13 cellular contexts compared by ENCODE assay signal in genomic region chr11:66116576-66117361, GRCh38. TPM values are rescaled to one million over a fixed set of nuclear protein-coding genes. Genes with fewer than 3 reads are reported as not detected.
DNase-seq lines count a peak whose midpoint lies in the region; ATAC-seq and TF ChIP-seq lines count a peak whose summit lies in the region.
"Had no signal": no experiment of that assay in that cellular context is flagged by ENCODE, and none has a peak within 500 bp of the region (broad histone marks: within the 10 kb centered on the region; RNA-seq: fewer than 3 reads in every experiment).

No MANE protein-coding gene starts in this region.

- no peak overlapping the region for H3K27ac ChIP-seq in endodermal cell (ENCODE audit: low read depth, low read length)
- H3K27ac ChIP-seq: uterus had no signal

- no peak overlapping the region for H3K9ac ChIP-seq in endodermal cell (ENCODE audit: extremely low read depth, low read length, poor library complexity, severe bottlenecking)

- peaks cover 98% of the 10 kb centered on the region for H3K4me1 Mint-ChIP-seq in activated T-cell treated with anti-CD3 and anti-CD28 coated beads, Interleukin-2, amount 50 U/mL, for 72 hours (ENCODE audit: low read depth)
- H3K4me1 Mint-ChIP-seq in T-cell (peaks cover 97 to 100% (median 97%) of the 10 kb centered on the region in 3 donors), endodermal cell (peaks cover 62% of the 10 kb centered on the region)
- H3K4me1 Mint-ChIP-seq in stimulated activated naive CD8-positive, alpha-beta T cell treated with anti-CD3 and anti-CD28 coated beads, Interleukin-15, Interleukin-2, amounts not matched to agents 100 ng/mL and 50 ng/mL, for 24 hours (ENCODE audit: low read depth), result peaks cover 97% of the 10 kb centered on the region

- no peak overlapping the region for H3K4me3 ChIP-seq in endodermal cell (ENCODE audit: low read length)
- H3K4me3 ChIP-seq: uterus had no signal

- CTCF ChIA-PET in T-cell (lab: Charles Lee), result interaction anchor here in 1 of 2 donors (0.6 to 2.1 kb wide), 8 partner anchors 9 to 47 kb away, joined by 3 to 9 read pairs (median 4); no protein-coding TSS in a partner anchor

- no peaks in the 10 kb centered on the region for H3K36me3 Mint-ChIP-seq in activated T-cell treated with anti-CD3 and anti-CD28 coated beads, Interleukin-2, amount 50 U/mL, for 72 hours (ENCODE audit: insufficient read depth in 2 of 2)
- H3K36me3 Mint-ChIP-seq in T-cell (peaks cover 7% of the 10 kb centered on the region), endodermal cell (ENCODE audit: low read depth) (no peaks in the 10 kb centered on the region)
- peaks cover 3% of the 10 kb centered on the region for H3K36me3 Mint-ChIP-seq in stimulated activated naive CD8-positive, alpha-beta T cell treated with anti-CD3 and anti-CD28 coated beads, Interleukin-15, Interleukin-2, amounts not matched to agents 100 ng/mL and 50 ng/mL, for 24 hours (ENCODE audit: low read depth)

- peak overlapping the region; percentile 98 for H3K27ac Mint-ChIP-seq in activated T-cell treated with anti-CD3 and anti-CD28 coated beads, Interleukin-2, amount 50 U/mL, for 72 hours
- H3K27ac Mint-ChIP-seq in T-cell, result peak overlapping the region; percentile 89 to 94
- no peak overlapping the region for H3K27ac Mint-ChIP-seq in endodermal cell
- H3K27ac Mint-ChIP-seq in stimulated activated naive CD8-positive, alpha-beta T cell treated with anti-CD3 and anti-CD28 coated beads, Interleukin-15, Interleukin-2, amounts not matched to agents 100 ng/mL and 50 ng/mL, for 24 hours, result peak overlapping the region; percentile 93

- H3K4me1 ChIP-seq in endodermal cell (ENCODE audit: control insufficient read depth, insufficient read depth, low read length), result peaks cover 21% of the 10 kb centered on the region

- H3K36me3 ChIP-seq in endodermal cell (ENCODE audit: control insufficient read depth, insufficient read depth, low read length), result no peaks in the 10 kb centered on the region
- H3K36me3 ChIP-seq: uterus had no signal

- TF ChIP-seq CTCF in endodermal cell (conservative IDR thresholded peaks at IDR 0.05), result no peak

- POLR2A ChIA-PET in T-cell (lab: Charles Lee), result interaction anchor here (0.6 to 1.3 kb wide), 3 partner anchors 36 to 189 kb away, joined by 3 to 12 read pairs (median 3); no protein-coding TSS in a partner anchor

- H3K27me3 ChIP-seq in endodermal cell (ENCODE audit: control insufficient read depth, insufficient read depth, low read length, poor library complexity, severe bottlenecking), result no peaks in the 10 kb centered on the region
- H3K27me3 ChIP-seq: uterus had no signal

- ATAC-seq in activated T-cell treated with anti-CD3 and anti-CD28 coated beads, Interleukin-2, amount 50 U/mL, for 72 hours (replicated peaks in 1 of 2), result peak in 1 of 2 donors; percentile 27
- no peak for ATAC-seq in T-cell (replicated peaks in 1 of 4)
- ATAC-seq in HG02571 (IDR thresholded peaks at IDR 0.05; ENCODE audit: unreplicated experiment), result no peak

- no peak for DNase-seq in activated T-cell treated with anti-CD3 and anti-CD28 coated beads, Interleukin-2, amount 50 U/mL, for 72 hours
- no peak for DNase-seq in activated T-cell treated with anti-CD3 and anti-CD28 coated beads, Interleukin-2, amount 50 U/mL, for 48 hours
- DNase-seq in T-cell, result no peak
- DNase-seq in endodermal cell, result peak; percentile 53
- no peak for DNase-seq in effector CD8-positive, alpha-beta T cell (lab: John Stamatoyannopoulos, UW)
- DNase-seq in hypothalamus (lab: John Stamatoyannopoulos, UW), result no peak
- DNase-seq: activated CD4-positive, alpha-beta T cell treated with anti-CD3 and anti-CD28 coated beads, Interleukin-2, amount 50 U/mL, for 1 hour; dermis blood vessel endothelial cell; posterior cingulate gyrus; SW 1271; uterus had no signal

- H3K4me3 Mint-ChIP-seq in activated T-cell treated with anti-CD3 and anti-CD28 coated beads, Interleukin-2, amount 50 U/mL, for 72 hours, result peak overlapping the region; percentile 76 to 92
- H3K4me3 Mint-ChIP-seq in T-cell (peak overlapping the region; percentile 55 to 74 (median 65)), endodermal cell (no peak overlapping the region)
- peak overlapping the region; percentile 79 for H3K4me3 Mint-ChIP-seq in stimulated activated naive CD8-positive, alpha-beta T cell treated with anti-CD3 and anti-CD28 coated beads, Interleukin-15, Interleukin-2, amounts not matched to agents 100 ng/mL and 50 ng/mL, for 24 hours

- no peaks in the 10 kb centered on the region for H3K27me3 Mint-ChIP-seq in activated T-cell treated with anti-CD3 and anti-CD28 coated beads, Interleukin-2, amount 50 U/mL, for 72 hours (ENCODE audit: low read depth)
- H3K27me3 Mint-ChIP-seq in T-cell (no peaks in the 10 kb centered on the region), endodermal cell (ENCODE audit: insufficient read depth) (no peaks in the 10 kb centered on the region)
- H3K27me3 Mint-ChIP-seq in stimulated activated naive CD8-positive, alpha-beta T cell treated with anti-CD3 and anti-CD28 coated beads, Interleukin-15, Interleukin-2, amounts not matched to agents 100 ng/mL and 50 ng/mL, for 24 hours, result no peaks in the 10 kb centered on the region

- 79 to 80% methylated on average over 4 to 6 of the region's 7 CpGs for WGBS in endodermal cell (ENCODE audit: insufficient coverage in 1 of 2, insufficient read length in 1 of 2), 2 experiments

- no peaks in the 10 kb centered on the region for H3K9me3 Mint-ChIP-seq in activated T-cell treated with anti-CD3 and anti-CD28 coated beads, Interleukin-2, amount 50 U/mL, for 72 hours
- H3K9me3 Mint-ChIP-seq in T-cell (no peaks in the 10 kb centered on the region), endodermal cell (no peaks in the 10 kb centered on the region)
- no peaks in the 10 kb centered on the region for H3K9me3 Mint-ChIP-seq in stimulated activated naive CD8-positive, alpha-beta T cell treated with anti-CD3 and anti-CD28 coated beads, Interleukin-15, Interleukin-2, amounts not matched to agents 100 ng/mL and 50 ng/mL, for 24 hours

- no peaks in the 10 kb centered on the region for H3K9me3 ChIP-seq in endodermal cell (ENCODE audit: control insufficient read depth, low read length)
- H3K9me3 ChIP-seq: uterus had no signal

RNA-seq across cellular contexts. Expression of gene PACS1, which starts 46.7 kb away (rescaled TPM):
- total RNA-seq in activated T-cell treated with anti-CD3 and anti-CD28 coated beads, Interleukin-2, amount 50 U/mL, for 72 hours, result 100 to 1,000 TPM; 104 to 114 TPM
- 100 to 1,000 TPM; 222 to 268 (median 236) TPM for total RNA-seq in T-cell
- total RNA-seq in endodermal cell, result 10 to 100 TPM; 67.0 to 67.1 TPM
- 33.7 TPM for polyA plus RNA-seq in endodermal cell (2013, experiment 1 of 2)
- 31.8 TPM for polyA plus RNA-seq in endodermal cell (2013, experiment 2 of 2)
